ENCODE assay signal across 11 cellular contexts in genomic region chr13:28531956-28532225, GRCh38. TPM values are rescaled to one million over a fixed set of nuclear protein-coding genes. Genes with fewer than 3 reads are reported as not detected.
DNase-seq lines count a peak whose midpoint lies in the region; ATAC-seq and TF ChIP-seq lines count a peak whose summit lies in the region.
"Had no signal": no experiment of that assay in that cellular context is flagged by ENCODE, and none has a peak within 500 bp of the region (broad histone marks: within the 10 kb centered on the region; RNA-seq: fewer than 3 reads in every experiment).

No MANE protein-coding gene starts in this region.

- intact Hi-C loops in left ventricle myocardium inferior (cut with micrococcal nuclease): no loop called here

- H3K4me2 ChIP-seq in BLaER1 treated with 17β-estradiol and CSF1 and Interleukin-3, amounts not matched to agents 10 nM and 100 nM: peak overlapping the region; percentile 78 to 97 (median 92)

- H3K4me3 ChIP-seq in BLaER1 treated with 17β-estradiol and CSF1 and Interleukin-3, amounts not matched to agents 10 nM and 100 nM: peak overlapping the region; percentile 54 to 75 (median 64)
- H3K4me3 ChIP-seq in NT2/D1 (ENCODE audit: insufficient read length, low read depth): peak overlapping the region; percentile 62
- H3K4me3 ChIP-seq in left ventricle myocardium inferior: peak overlapping the region; percentile 69

- peaks cover 0 to 4% (median 0%) of the 10 kb centered on the region in 11 experiments; a peak in 2 of 22 replicates for H4K20me1 ChIP-seq in BLaER1 treated with 17β-estradiol and CSF1 and Interleukin-3, amounts not matched to agents 10 nM and 100 nM

- peaks cover 0 to 9% (median 3%) of the 10 kb centered on the region in 11 experiments; a peak in 1 of 22 replicates for H3K36me3 ChIP-seq in BLaER1 treated with 17β-estradiol and CSF1 and Interleukin-3, amounts not matched to agents 10 nM and 100 nM
- H3K36me3 ChIP-seq in NT2/D1 (ENCODE audit: insufficient read depth, insufficient read length, low read length) (no peaks in the 10 kb centered on the region), left ventricle myocardium inferior (no peaks in the 10 kb centered on the region)

- no peak for ATAC-seq in GM19463 (IDR thresholded peaks at IDR 0.05; ENCODE audit: unreplicated experiment)

- H3K27me3 ChIP-seq in BLaER1 treated with 17β-estradiol and CSF1 and Interleukin-3, amounts not matched to agents 10 nM and 100 nM: peaks cover 48 to 65% (median 57%) of the 10 kb centered on the region in 11 experiments
- H3K27me3 ChIP-seq in NT2/D1 (ENCODE audit: insufficient read depth, insufficient read length) (peaks cover 23% of the 10 kb centered on the region), left ventricle myocardium inferior (ENCODE audit: low read depth) (peaks cover 58% of the 10 kb centered on the region)

- peaks cover 39 to 63% (median 60%) of the 10 kb centered on the region in 10 experiments for H3K4me1 ChIP-seq in BLaER1 treated with 17β-estradiol and CSF1 and Interleukin-3, amounts not matched to agents 10 nM and 100 nM
- H3K4me1 ChIP-seq in NT2/D1 (ENCODE audit: insufficient read depth, insufficient read length): peaks cover 5% of the 10 kb centered on the region
- peaks cover 30% of the 10 kb centered on the region for H3K4me1 ChIP-seq in left ventricle myocardium inferior

- no peak for DNase-seq in NT2/D1 (ENCODE audit: low read depth, low spot score)
- DNase-seq in left ventricle myocardium inferior: no peak
- DNase-seq in retina: peak; percentile 47
- DNase-seq in COR-L47 (lab: John Stamatoyannopoulos, UW): no peak
- no peak for DNase-seq in germinal center (ENCODE audit: low spot score)
- DNase-seq in activated CD4-positive, alpha-beta T cell treated with anti-CD3 and anti-CD28 coated beads for 4 hours: no peak
- DNase-seq: activated CD4-positive, alpha-beta T cell treated with anti-CD3 and anti-CD28 coated beads, Interleukin-2, amount 50 U/mL, for 1 hour; activated naive CD8-positive, alpha-beta T cell treated with anti-CD3 and anti-CD28 coated beads, Interleukin-2, amount 50 U/mL, for 24 hours; NCI-H2081 had no signal

- no peak for TF ChIP-seq CTCF in left ventricle myocardium inferior (IDR thresholded peaks at IDR 0.05; ENCODE audit: borderline replicate concordance)

- peak overlapping the region in 2 of 11 experiments; percentile 25 to 44; a peak in 1 of 22 replicates for H3K27ac ChIP-seq in BLaER1 treated with 17β-estradiol and CSF1 and Interleukin-3, amounts not matched to agents 10 nM and 100 nM
- peak overlapping the region; percentile 92 for H3K27ac ChIP-seq in left ventricle myocardium inferior (replicated peaks)

- peak overlapping the region in 10 of 11 experiments; percentile 46 to 73 (median 68); a peak in 17 of 22 replicates for H3K9ac ChIP-seq in BLaER1 treated with 17β-estradiol and CSF1 and Interleukin-3, amounts not matched to agents 10 nM and 100 nM
- peak overlapping the region; percentile 69 for H3K9ac ChIP-seq in NT2/D1 (ENCODE audit: insufficient read length, low read depth)

- H3K9me3 ChIP-seq in BLaER1 treated with 17β-estradiol and CSF1 and Interleukin-3, amounts not matched to agents 10 nM and 100 nM (replicated peaks in 1 of 11): peaks cover 17 to 41% (median 38%) of the 10 kb centered on the region in 11 experiments
- peaks cover 12% of the 10 kb centered on the region; the same call in 1 of the 2 replicates for H3K9me3 ChIP-seq in NT2/D1 (ENCODE audit: insufficient read depth, low read length)
- no peaks in the 10 kb centered on the region for H3K9me3 ChIP-seq in left ventricle myocardium inferior (replicated peaks)

RNA-seq across cellular contexts. Expression of gene FLT1, which starts 37.0 kb away (rescaled TPM):
- total RNA-seq in left ventricle myocardium inferior: 40.7 TPM
